In the genomic region with DNA sequence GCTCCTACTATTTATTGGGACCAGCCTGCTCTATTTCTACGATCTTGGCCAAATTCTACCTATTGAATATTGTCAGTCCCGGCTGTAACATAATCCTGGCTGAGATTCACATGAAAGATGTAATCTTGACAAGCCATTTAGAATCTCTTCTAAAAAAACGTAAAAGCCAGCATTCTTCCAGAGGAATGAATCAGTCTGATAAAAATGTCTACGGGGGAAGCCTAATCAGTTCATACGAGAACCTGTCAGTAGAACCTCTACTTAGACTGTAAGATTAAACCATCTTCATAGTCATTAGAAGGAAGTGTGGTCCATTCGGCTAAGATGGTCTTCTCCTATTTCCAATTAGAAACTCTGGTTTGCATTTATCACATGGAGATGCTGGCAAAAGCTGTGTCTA, we compare ENCODE assay signal across 1 cellular context.
TF ChIP-seq lines count a peak whose summit lies in the region.

No MANE protein-coding gene starts in this region.

TF ChIP-seq in IMR-90, 13 proteins besides CTCF, POLR2A, EP300 and RAD21 (continued from another document):
- TF ChIP-seq, protein P1, sequence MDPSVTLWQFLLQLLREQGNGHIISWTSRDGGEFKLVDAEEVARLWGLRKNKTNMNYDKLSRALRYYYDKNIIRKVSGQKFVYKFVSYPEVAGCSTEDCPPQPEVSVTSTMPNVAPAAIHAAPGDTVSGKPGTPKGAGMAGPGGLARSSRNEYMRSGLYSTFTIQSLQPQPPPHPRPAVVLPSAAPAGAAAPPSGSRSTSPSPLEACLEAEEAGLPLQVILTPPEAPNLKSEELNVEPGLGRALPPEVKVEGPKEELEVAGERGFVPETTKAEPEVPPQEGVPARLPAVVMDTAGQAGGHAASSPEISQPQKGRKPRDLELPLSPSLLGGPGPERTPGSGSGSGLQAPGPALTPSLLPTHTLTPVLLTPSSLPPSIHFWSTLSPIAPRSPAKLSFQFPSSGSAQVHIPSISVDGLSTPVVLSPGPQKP (IDR thresholded peaks at IDR 0.05; ENCODE audit: borderline replicate concordance, low read depth, low read length) = no peak
- TF ChIP-seq CEBPB (IDR thresholded peaks at IDR 0.05; ENCODE audit: low read depth, low read length) = no peak
- TF ChIP-seq NFE2L2 (IDR thresholded peaks at IDR 0.05; ENCODE audit: low read depth, low read length) = no peak
- no peak for TF ChIP-seq MAFK (IDR thresholded peaks at IDR 0.05; ENCODE audit: low read depth, low read length)
- TF ChIP-seq SMC3 (IDR thresholded peaks at IDR 0.05; ENCODE audit: low read depth, low read length) = no peak
- no peak for TF ChIP-seq CHD1 (IDR thresholded peaks at IDR 0.05; ENCODE audit: low read depth, low read length)
- no peak for TF ChIP-seq RFX5 (IDR thresholded peaks at IDR 0.05; ENCODE audit: low read depth, low read length)
